9 cellular contexts compared by ENCODE assay signal in genomic region chr5:97094579-97095317, GRCh38. TPM values are rescaled to one million over a fixed set of nuclear protein-coding genes. Genes with fewer than 3 reads are reported as not detected.
DNase-seq lines count a peak whose midpoint lies in the region; ATAC-seq, FAIRE-seq and TF ChIP-seq lines count a peak whose summit lies in the region.
"Had no signal": no experiment of that assay in that cellular context is flagged by ENCODE, and none has a peak within 500 bp of the region (broad histone marks: within the 10 kb centered on the region; RNA-seq: fewer than 3 reads in every experiment).

No MANE protein-coding gene starts in this region.

- intact Hi-C loops in aorta (cut with DNase I), result no loop called here

- H3K27ac ChIP-seq in aorta (ENCODE audit: low read depth in 1 of 2, low read length in 2 of 2) (no peak overlapping the region), Karpas-422 (ENCODE audit: low read length) (no peak overlapping the region)

- H3K9me2 ChIP-seq in Karpas-422 (replicated peaks; ENCODE audit: insufficient read depth, low read length), result no peaks in the 10 kb centered on the region

- H3K9ac ChIP-seq in Karpas-422 (ENCODE audit: low read length), result no peak overlapping the region

- WGBS in aorta, 2 donors, result 91 to 92% methylated on average over 8 of the region's 8 CpGs

- TF ChIP-seq CTCF in D721Med (IDR thresholded peaks at IDR 0.05; ENCODE audit: insufficient read depth, missing control alignments), result no peak

- DNase-seq in activated naive CD4-positive, alpha-beta T cell treated with anti-CD3 and anti-CD28 coated beads, Interleukin-2, amount 50 U/mL, for 16 hours, result peak; percentile 14
- no peak for DNase-seq in NCI-H82 (lab: John Stamatoyannopoulos, UW)
- no peak for DNase-seq in aorta
- DNase-seq in Karpas-422, result no peak
- no peak for DNase-seq in D721Med (ENCODE audit: insufficient read length, low spot score)
- DNase-seq: NCI-H1694 treated with DMSO at 0.1 percent for 48 hours had no signal

- H3K79me2 ChIP-seq in Karpas-422 (ENCODE audit: low read length), result no peaks in the 10 kb centered on the region

- H3K4me1 ChIP-seq in aorta (ENCODE audit: control insufficient read depth in 1 of 2, insufficient read depth in 2 of 2, low read length in 2 of 2) (no peaks in the 10 kb centered on the region), Karpas-422 (ENCODE audit: low read length) (peaks cover 7% of the 10 kb centered on the region)

- ATAC-seq in GM18517 (IDR thresholded peaks at IDR 0.05; ENCODE audit: unreplicated experiment) (peak; percentile 99), GM21381 (IDR thresholded peaks at IDR 0.05; ENCODE audit: unreplicated experiment) (peak; percentile 99), HG03196 (IDR thresholded peaks at IDR 0.05; ENCODE audit: unreplicated experiment) (peak; percentile 99), aorta (ENCODE audit: low FRiP score) (no peak)

- H4K20me1 ChIP-seq in Karpas-422 (ENCODE audit: insufficient read depth, low read depth, low read length), result no peaks in the 10 kb centered on the region

- H2AFZ ChIP-seq in Karpas-422 (ENCODE audit: low read length), result no peak overlapping the region

- peaks cover 0 to 2% of the 10 kb centered on the region in 2 donors for H3K27me3 ChIP-seq in aorta (ENCODE audit: control insufficient read depth in 1 of 2, insufficient read depth in 2 of 2, low read length in 1 of 2)
- no peaks in the 10 kb centered on the region for H3K27me3 ChIP-seq in Karpas-422 (ENCODE audit: low read length)

- H3K4me2 ChIP-seq in Karpas-422 (ENCODE audit: low read depth, low read length, poor library complexity, severe bottlenecking), result no peak overlapping the region

- H3K9me3 ChIP-seq in aorta (ENCODE audit: control insufficient read depth, low read length) (no peaks in the 10 kb centered on the region), Karpas-422 (ENCODE audit: low read length) (no peaks in the 10 kb centered on the region)

- no peak for FAIRE-seq in D721Med (lab: Jason Lieb, UNC)

- H3K4me3 ChIP-seq in aorta (ENCODE audit: low read length in 2 of 2), result no peak overlapping the region
- no peak overlapping the region for H3K4me3 ChIP-seq in Karpas-422 (ENCODE audit: low read length)

- H3K36me3 ChIP-seq in aorta (ENCODE audit: control insufficient read depth in 1 of 2, insufficient read depth in 2 of 2, low read length in 1 of 2), result no peaks in the 10 kb centered on the region
- no peaks in the 10 kb centered on the region for H3K36me3 ChIP-seq in Karpas-422 (ENCODE audit: insufficient read depth, low read length)

RNA-seq across cellular contexts. Expression of gene LIX1, which starts 47.7 kb away (rescaled TPM):
- total RNA-seq in aorta, result not detected
- not detected for polyA plus RNA-seq in aorta
- total RNA-seq in Karpas-422 (2014; rRNA removed; shearing (Covaris generic); ENCODE audit: low replicate concordance), result not detected in 2 replicates
